14 cellular contexts compared by ENCODE assay signal in the genomic region with DNA sequence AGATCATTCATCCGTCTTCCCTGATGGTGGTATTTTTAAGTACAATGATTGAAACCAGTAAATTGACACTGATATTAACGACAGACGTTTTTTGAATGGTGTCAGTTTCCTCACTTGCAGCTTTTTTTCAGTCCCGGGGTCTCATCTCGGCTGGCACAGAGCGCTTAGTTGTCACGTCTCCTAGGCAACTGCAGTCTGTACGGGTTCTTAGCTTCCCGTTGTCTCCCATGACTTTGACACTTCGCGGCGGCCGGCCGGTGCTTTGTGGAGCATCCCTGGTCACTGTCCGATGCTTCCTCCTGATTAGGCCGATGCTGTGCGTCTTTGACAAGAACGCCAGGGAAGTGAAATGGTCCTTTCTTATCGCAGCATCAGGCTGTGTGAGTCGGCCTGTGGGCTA.
"Had no signal": no experiment of that assay in that cellular context is flagged by ENCODE, and none has a peak within 500 bp of the region (broad histone marks: within the 10 kb centered on the region; RNA-seq: fewer than 3 reads in every experiment).

No MANE protein-coding gene starts in this region.

- ATAC-seq: effector memory CD8-positive, alpha-beta T cell; gastrocnemius medialis; heart right ventricle; left lung had no signal

- H3K36me3 Mint-ChIP-seq: mesothelial cell of epicardium had no signal

- H3K27ac Mint-ChIP-seq: effector memory CD8-positive, alpha-beta T cell; mesothelial cell of epicardium; nephron had no signal

- FAIRE-seq: islet of Langerhans, small intestine had no signal

- H3K4me3 Mint-ChIP-seq: effector memory CD8-positive, alpha-beta T cell; mesothelial cell of epicardium; nephron had no signal

- H3K4me1 Mint-ChIP-seq: mesothelial cell of epicardium had no signal

- H3K9me3 Mint-ChIP-seq: effector memory CD8-positive, alpha-beta T cell; mesothelial cell of epicardium; nephron had no signal

- DNase-seq: effector memory CD8-positive, alpha-beta T cell; gastrocnemius medialis; heart right ventricle; kidney glomerular epithelial cell; small intestine; stimulated activated CD4-positive, alpha-beta T cell treated with anti-CD3 and anti-CD28 coated beads, Interleukin-12 subunit alpha, Interleukin-12 subunit beta, amount 100 ng/mL, for 4 hours; stimulated activated naive CD4-positive, alpha-beta T cell; stomach; substantia nigra; transverse colon had no signal
